ENCODE assay signal across 10 cellular contexts in the genomic region with DNA sequence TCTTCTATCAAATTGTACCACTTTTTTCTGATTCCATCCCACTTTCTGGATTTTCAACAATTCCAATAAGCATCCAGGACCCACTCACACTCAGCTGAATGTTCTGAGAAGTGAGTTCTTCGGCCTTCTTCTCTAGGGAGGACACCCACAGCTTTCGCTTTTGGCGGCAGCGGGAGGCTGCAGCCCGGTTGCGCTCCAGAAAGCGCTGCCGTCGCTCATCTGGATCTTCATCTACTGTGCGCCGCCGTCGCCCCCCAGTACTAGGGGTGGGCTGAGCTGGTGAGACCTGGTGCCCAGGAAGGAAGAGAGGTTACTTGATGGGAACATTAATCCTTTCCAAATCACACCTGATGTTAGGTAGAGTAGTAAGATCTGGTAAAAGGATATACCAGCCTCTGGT. TPM values are rescaled to one million over a fixed set of nuclear protein-coding genes. Genes with fewer than 3 reads are reported as not detected.
"Had no signal": no experiment of that assay in that cellular context is flagged by ENCODE, and none has a peak within 500 bp of the region (broad histone marks: within the 10 kb centered on the region; RNA-seq: fewer than 3 reads in every experiment).

No MANE protein-coding gene starts in this region.

- H3K9ac ChIP-seq: GM23248 had no signal

- H3K4me3 Mint-ChIP-seq: HFFc6 had no signal

- H3K4me3 ChIP-seq: GM23248, HAP-1, K562 had no signal

- H3K27ac ChIP-seq: GM23248 had no signal

- H3K9me3 Mint-ChIP-seq: HFFc6 had no signal

- H3K4me1 ChIP-seq: HAP-1 had no signal

- H3K27ac Mint-ChIP-seq: HFFc6 had no signal

- H3K9me3 ChIP-seq: HAP-1 had no signal

- H2AFZ ChIP-seq: GM23248 had no signal

- ATAC-seq: HCT116, K562 had no signal

- DNase-seq: GM23248, GOT3, H7, HFFc6, IMR-90 had no signal

RNA-seq across cellular contexts. Expression of a gene that starts 17.2 kb away (rescaled TPM):
- total RNA-seq: GM23248, H4, H7, HFFc6, HT-29, IMR-90, K562 had no signal
- polyA plus RNA-seq: GM23248, IMR-90 had no signal
